In the genomic region with DNA sequence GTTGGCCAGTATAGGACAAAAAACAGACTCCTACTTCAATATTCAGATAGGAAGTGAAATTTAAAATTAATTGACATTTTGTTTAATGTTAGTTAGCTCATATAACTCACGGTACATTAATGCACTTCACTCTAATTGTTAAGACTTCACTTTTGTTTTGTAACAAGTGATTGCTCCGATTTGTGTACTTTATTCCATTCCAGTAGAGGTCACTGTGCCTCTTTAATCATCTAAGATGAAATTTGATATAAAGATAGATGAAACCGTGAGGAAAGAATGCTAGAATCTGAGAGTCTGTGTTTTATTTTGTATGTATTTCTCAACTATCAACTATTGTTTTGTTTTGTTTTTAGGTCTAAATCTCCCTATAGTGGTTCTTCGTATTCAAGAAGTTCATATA, we compare ENCODE assay signal across 10 cellular contexts. TPM values are rescaled to one million over a fixed set of nuclear protein-coding genes. Genes with fewer than 3 reads are reported as not detected.
DNase-seq lines count a peak whose midpoint lies in the region; ATAC-seq and TF ChIP-seq lines count a peak whose summit lies in the region.
"Had no signal": no experiment of that assay in that cellular context is flagged by ENCODE, and none has a peak within 500 bp of the region (broad histone marks: within the 10 kb centered on the region; RNA-seq: fewer than 3 reads in every experiment).

No MANE protein-coding gene starts in this region.

- H3K36me3 ChIP-seq in breast epithelium = peaks cover 20% of the 10 kb centered on the region
- H3K36me3 ChIP-seq in fibroblast of lung (ENCODE audit: control insufficient read depth, insufficient read depth, low read length) = peaks cover 16% of the 10 kb centered on the region
- peaks cover 0 to 88% (median 45%) of the 10 kb centered on the region in 4 donors for H3K36me3 ChIP-seq in transverse colon
- peaks cover 55% of the 10 kb centered on the region for H3K36me3 ChIP-seq in CD8-positive, alpha-beta memory T cell (ENCODE audit: insufficient read depth, low read length)

- H3K4me1 ChIP-seq in breast epithelium (no peaks in the 10 kb centered on the region), fibroblast of lung (ENCODE audit: control insufficient read depth, extremely low read depth, insufficient read depth, low read length) (no peaks in the 10 kb centered on the region), transverse colon (no peaks in the 10 kb centered on the region)
- H3K4me1 ChIP-seq in CD8-positive, alpha-beta memory T cell (ENCODE audit: insufficient read depth, low read length) = no peaks in the 10 kb centered on the region

- peak; percentile 20 for TF ChIP-seq CTCF in MCF 10A (IDR thresholded peaks at IDR 0.05; ENCODE audit: unreplicated experiment)
- no peak for TF ChIP-seq CTCF in breast epithelium (IDR thresholded peaks at IDR 0.05)
- peak in 1 of 2 donors; percentile 20 for TF ChIP-seq CTCF in fibroblast of lung (conservative IDR thresholded peaks at IDR 0.05 in 1 of 2, IDR thresholded peaks at IDR 0.05 in 1 of 2; ENCODE audit: low read depth in 1 of 2, low read length in 2 of 2)
- TF ChIP-seq CTCF in transverse colon (IDR thresholded peaks at IDR 0.05) = peak in 3 of 5 experiments; percentile 20 to 27 (median 24)

- TF ChIP-seq EP300 in transverse colon (IDR thresholded peaks at IDR 0.05; ENCODE audit: low read depth) = no peak

- H4K20me1 ChIP-seq in fibroblast of lung (ENCODE audit: control insufficient read depth, extremely low read depth, insufficient read depth, low read length) = no peaks in the 10 kb centered on the region

- H3K27ac Mint-ChIP-seq in MCF 10A (ENCODE audit: low read depth, unreplicated experiment) = no peak overlapping the region
- no peak overlapping the region for H3K27ac Mint-ChIP-seq in CD8-positive, alpha-beta memory T cell

- no peaks in the 10 kb centered on the region for H3K4me1 Mint-ChIP-seq in MCF 10A (ENCODE audit: insufficient read depth, unreplicated experiment)
- peaks cover 0 to 2% (median 0%) of the 10 kb centered on the region in 3 donors for H3K4me1 Mint-ChIP-seq in CD8-positive, alpha-beta memory T cell

- no peaks in the 10 kb centered on the region for H3K79me2 ChIP-seq in fibroblast of lung (ENCODE audit: control insufficient read depth, insufficient read depth, low read length)

- CTCF ChIA-PET in MCF 10A (lab: Yijun Ruan, JAX) = interaction anchor here (0.5 to 2.5 kb wide), 9 partner anchors 9 to 248 kb away, joined by 3 to 12 read pairs (median 5); no protein-coding TSS in a partner anchor
- CTCF ChIA-PET in CD8-positive, alpha-beta memory T cell (lab: Charles Lee) = no interaction called here

- H3K36me3 Mint-ChIP-seq in MCF 10A (ENCODE audit: insufficient read depth, unreplicated experiment) = peaks cover 98% of the 10 kb centered on the region
- peaks cover 43 to 78% (median 53%) of the 10 kb centered on the region in 3 donors for H3K36me3 Mint-ChIP-seq in CD8-positive, alpha-beta memory T cell

- no peak for ATAC-seq in GM21381 (IDR thresholded peaks at IDR 0.05; ENCODE audit: unreplicated experiment)
- ATAC-seq: naive thymus-derived CD8-positive, alpha-beta T cell had no signal

- in situ Hi-C loops in transverse colon (cut with MboI; ENCODE audit: low pct_ligation_motif_present in 1 of 4, low pct_unique_long_range_greater_than_20kb in 1 of 4, low sequenced_read_pairs in 3 of 4) = loop anchor here in 1 of 4 donors (25.0 kb wide), 1 partner anchor 244 kb away; no protein-coding TSS in a partner anchor

- no peak overlapping the region for H2AFZ ChIP-seq in fibroblast of lung (ENCODE audit: low read length)

- no peak overlapping the region for H3K4me2 ChIP-seq in fibroblast of lung (ENCODE audit: extremely low read depth, insufficient read depth, low read length)

- H3K4me3 Mint-ChIP-seq in MCF 10A (ENCODE audit: unreplicated experiment) = no peak overlapping the region
- no peak overlapping the region for H3K4me3 Mint-ChIP-seq in CD8-positive, alpha-beta memory T cell
- H3K4me3 Mint-ChIP-seq: naive thymus-derived CD8-positive, alpha-beta T cell had no signal

- H3K27me3 Mint-ChIP-seq in MCF 10A (ENCODE audit: insufficient read depth, unreplicated experiment) = no peaks in the 10 kb centered on the region
- no peaks in the 10 kb centered on the region for H3K27me3 Mint-ChIP-seq in CD8-positive, alpha-beta memory T cell
- H3K27me3 Mint-ChIP-seq: naive thymus-derived CD8-positive, alpha-beta T cell had no signal

- intact Hi-C loops in MCF 10A (cut with micrococcal nuclease) = no loop called here
- intact Hi-C loops in breast epithelium (cut with DNase I; ENCODE audit: low total_unique reads) = no loop called here
- intact Hi-C loops in transverse colon (cut with DNase I; ENCODE audit: low total_unique reads) = no loop called here

- H3K9ac ChIP-seq in fibroblast of lung (ENCODE audit: insufficient read depth, low read length) = no peak overlapping the region

- no peaks in the 10 kb centered on the region for H3K27me3 ChIP-seq in breast epithelium
- no peaks in the 10 kb centered on the region for H3K27me3 ChIP-seq in fibroblast of lung (ENCODE audit: control insufficient read depth, insufficient read depth, low read length)
- H3K27me3 ChIP-seq in transverse colon = no peaks in the 10 kb centered on the region
- no peaks in the 10 kb centered on the region for H3K27me3 ChIP-seq in CD8-positive, alpha-beta memory T cell (ENCODE audit: insufficient read depth, low read length, poor library complexity, severe bottlenecking)

- H3K4me3 ChIP-seq in breast epithelium (no peak overlapping the region), fibroblast of lung (replicated peaks in 1 of 4; ENCODE audit: control extremely low read depth in 1 of 4, insufficient read depth in 1 of 4, low read depth in 3 of 4, low read length in 4 of 4) (no peak overlapping the region), transverse colon (no peak overlapping the region)
- no peak overlapping the region for H3K4me3 ChIP-seq in CD8-positive, alpha-beta memory T cell (ENCODE audit: low read length)

- H3K9me3 Mint-ChIP-seq in MCF 10A (ENCODE audit: unreplicated experiment) = peaks cover 8% of the 10 kb centered on the region
- peaks cover 17 to 30% (median 24%) of the 10 kb centered on the region in 5 donors for H3K9me3 Mint-ChIP-seq in CD8-positive, alpha-beta memory T cell

- no peaks in the 10 kb centered on the region for H3K9me3 ChIP-seq in breast epithelium
- no peaks in the 10 kb centered on the region for H3K9me3 ChIP-seq in fibroblast of lung (ENCODE audit: control insufficient read depth, insufficient read depth, low read depth, low read length)
- H3K9me3 ChIP-seq in transverse colon = no peaks in the 10 kb centered on the region
- peaks cover 3% of the 10 kb centered on the region for H3K9me3 ChIP-seq in CD8-positive, alpha-beta memory T cell (ENCODE audit: low read length)

- TF ChIP-seq POLR2A in breast epithelium (IDR thresholded peaks at IDR 0.05) = no peak
- TF ChIP-seq POLR2A in transverse colon (IDR thresholded peaks at IDR 0.05) = no peak

- POLR2A ChIA-PET in MCF 10A (lab: Yijun Ruan, JAX) = interaction anchor here (0.5 to 1.0 kb wide), 2 partner anchors 17 to 165 kb away, joined by 3 read pairs; no protein-coding TSS in a partner anchor
- POLR2A ChIA-PET in CD8-positive, alpha-beta memory T cell (lab: Charles Lee) = no interaction called here

- H3K27ac ChIP-seq in breast epithelium (no peak overlapping the region), fibroblast of lung (ENCODE audit: insufficient read depth, low read length) (no peak overlapping the region), transverse colon (no peak overlapping the region)
- no peak overlapping the region for H3K27ac ChIP-seq in CD8-positive, alpha-beta memory T cell (ENCODE audit: low read depth, low read length)

- BruUV-seq in MCF 10A (replicated peaks; lab: Mats Ljungman, UMichigan) = no TSS peak

- DNase-seq in MCF 10A (ENCODE audit: unreplicated experiment) (peak; percentile 26), breast epithelium (ENCODE audit: low spot score in 2 of 2) (no peak), RPMI7951 (ENCODE audit: low read depth) (peak; percentile 16), fibroblast of lung (ENCODE audit: low read depth in 2 of 2) (peak; percentile 23 to 49), transverse colon (no peak), activated T-cell treated with anti-CD3 and anti-CD28 coated beads for 4 hours (no peak)
- DNase-seq in CD8-positive, alpha-beta memory T cell = no peak
- DNase-seq: Kasumi-1; naive thymus-derived CD8-positive, alpha-beta T cell had no signal

- WGBS in transverse colon (ENCODE audit: low coverage in 1 of 2), 2 donors = 84% methylated on average over 4 of the region's 4 CpGs

RNA-seq across cellular contexts. Expression of a gene that starts 29.0 kb away (rescaled TPM):
- 50.1 and 57.3 TPM in 2 replicates for total RNA-seq in MCF 10A (2022)
- total RNA-seq in breast epithelium = 10 to 100 TPM; 54.7 to 90.7 (median 67.8) TPM
- 18.1 and 22.7 TPM in 2 replicates for total RNA-seq in RPMI7951 (2014; rRNA removed; shearing (Covaris generic))
- 16.4 and 16.8 TPM in 2 replicates for total RNA-seq in fibroblast of lung
- polyA plus RNA-seq in fibroblast of lung = 24.6 and 26.4 TPM in 2 replicates
- polyA plus RNA-seq in fibroblast of lung (2012) = 16.3 and 19.5 TPM in 2 replicates
- 5.9 and 6.6 TPM in 2 replicates for polyA minus RNA-seq in fibroblast of lung (ENCODE audit: low replicate concordance)
- 10 to 100 TPM; 38.5 to 67.5 (median 58.5) TPM for total RNA-seq in transverse colon
- 10 to 100 TPM; 61.9 to 66.0 TPM for total RNA-seq in CD8-positive, alpha-beta memory T cell
- 27.2 TPM for polyA plus RNA-seq in CD8-positive, alpha-beta memory T cell

Comparison
In these comparisons a context has a peak if more than half of its experiments do, and no peak if none do; other contexts are left out.
1. DNase-seq: peak in MCF 10A (single experiment), RPMI7951 (single experiment) and fibroblast of lung (2 of 2); none in breast epithelium (0 of 2), transverse colon (single experiment), activated T-cell treated with anti-CD3 and anti-CD28 coated beads for 4 hours (single experiment) and CD8-positive, alpha-beta memory T cell (0 of 5).
2. CTCF ChIP-seq: peak in MCF 10A (single experiment) and transverse colon (3 of 5); none in breast epithelium (0 of 3).